ENCODE assay signal across 19 cellular contexts in the genomic region with DNA sequence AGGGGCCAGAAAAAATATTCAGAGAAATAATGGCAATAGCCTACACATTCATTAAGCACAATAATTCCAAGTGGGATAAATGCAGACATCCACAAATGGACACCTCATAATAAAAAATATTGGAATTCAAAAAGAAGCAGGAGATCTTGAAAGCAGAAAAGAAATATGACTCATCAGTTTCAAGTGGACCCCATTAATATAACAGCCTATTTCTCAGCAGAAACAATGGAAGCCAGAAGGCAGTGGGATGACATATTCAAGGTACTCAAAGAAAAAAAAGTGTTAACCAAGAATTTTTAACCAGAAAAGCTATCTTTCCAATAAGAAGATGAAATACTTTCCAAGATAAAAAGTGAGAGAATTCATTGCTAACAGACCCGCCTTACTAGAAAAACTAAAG. TPM values are rescaled to one million over a fixed set of nuclear protein-coding genes. Genes with fewer than 3 reads are reported as not detected.
DNase-seq lines count a peak whose midpoint lies in the region; ATAC-seq and TF ChIP-seq lines count a peak whose summit lies in the region.
"Had no signal": no experiment of that assay in that cellular context is flagged by ENCODE, and none has a peak within 500 bp of the region (broad histone marks: within the 10 kb centered on the region; RNA-seq: fewer than 3 reads in every experiment).

No MANE protein-coding gene starts in this region.

- H3K4me1 ChIP-seq in HEK293 (ENCODE audit: control insufficient read depth, insufficient read depth, low read length), result no peaks in the 10 kb centered on the region
- H3K4me1 ChIP-seq: HAP-1 had no signal

- H3K27me3 Mint-ChIP-seq in WTC11 (ENCODE audit: low read depth), result peaks cover 11% of the 10 kb centered on the region

- H3K36me3 ChIP-seq in HEK293 (ENCODE audit: control insufficient read depth in 2 of 2, insufficient read depth in 1 of 2, low read length in 2 of 2), result no peaks in the 10 kb centered on the region
- H3K36me3 ChIP-seq: HAP-1 had no signal

- POLR2A ChIA-PET in HEK293 (lab: Yijun Ruan, JAX) (no interaction called here), WTC11 (lab: Charles Lee) (no interaction called here)

- H3K9me3 Mint-ChIP-seq in WTC11, result peaks cover 18% of the 10 kb centered on the region

- DNase-seq in DMS53 (lab: John Stamatoyannopoulos, UW), result peak; percentile 24
- DNase-seq in DMS53 treated with DMSO at 0.1 percent for 48 hours (lab: John Stamatoyannopoulos, UW; ENCODE audit: unreplicated experiment), result no peak
- no peak for DNase-seq in WTC11 (ENCODE audit: low spot score)
- no peak for DNase-seq in NCI-H774 (lab: John Stamatoyannopoulos, UW)
- no peak for DNase-seq in SIG-M5 treated with dmso at 0.1 percent for 504 hours (lab: John Stamatoyannopoulos, UW; ENCODE audit: unreplicated experiment)
- DNase-seq: C1 segment of cervical spinal cord; Calu3; CD4-positive, alpha-beta memory T cell; COR-L47; DMS79; EL; GDM1 had no signal

- H3K9me3 ChIP-seq in HEK293 (ENCODE audit: control insufficient read depth, insufficient read depth, low read depth, low read length), result no peaks in the 10 kb centered on the region
- H3K9me3 ChIP-seq: HAP-1 had no signal

- H3K4me3 Mint-ChIP-seq in WTC11, result no peak overlapping the region
- H3K4me3 Mint-ChIP-seq: CD4-positive, alpha-beta memory T cell; GM23338 had no signal

- no peak overlapping the region for H3K27ac Mint-ChIP-seq in WTC11
- H3K27ac Mint-ChIP-seq: GM23338 had no signal

- ATAC-seq in WTC11, result no peak
- ATAC-seq in HG03045 (IDR thresholded peaks at IDR 0.05; ENCODE audit: unreplicated experiment), result no peak
- ATAC-seq: GM12878, GM23338 had no signal

- H3K27ac ChIP-seq in HEK293 (ENCODE audit: extremely low read depth, low read depth, low read length), result no peak overlapping the region
- H3K27ac ChIP-seq: 22Rv1 had no signal

- no peaks in the 10 kb centered on the region for H3K4me1 Mint-ChIP-seq in WTC11
- H3K4me1 Mint-ChIP-seq: CD4-positive, alpha-beta memory T cell; GM23338 had no signal

- TF ChIP-seq CTCF in HEK293 (tag by site-specific recombination; IDR thresholded peaks at IDR 0.05) (no peak), WTC11 (IDR thresholded peaks at IDR 0.05) (no peak)

- H3K36me3 Mint-ChIP-seq in WTC11, result peaks cover 7% of the 10 kb centered on the region; the same call in 1 of the 2 replicates

- H3K4me3 ChIP-seq in HEK293 (ENCODE audit: low read depth, low read length), result no peak overlapping the region
- H3K4me3 ChIP-seq: GM12878, GM23338, HAP-1 had no signal

- CTCF ChIA-PET in HEK293 (lab: Yijun Ruan, JAX) (interaction anchor here (0.6 to 1.4 kb wide), 2 partner anchors 61 to 65 kb away, joined by 3 read pairs; no protein-coding TSS in a partner anchor), WTC11 (lab: Charles Lee) (no interaction called here)

TF ChIP-seq in HEK293, 187 proteins besides CTCF, POLR2A, EP300 and RAD21 (continues in another document):
- TF ChIP-seq, protein P1, sequence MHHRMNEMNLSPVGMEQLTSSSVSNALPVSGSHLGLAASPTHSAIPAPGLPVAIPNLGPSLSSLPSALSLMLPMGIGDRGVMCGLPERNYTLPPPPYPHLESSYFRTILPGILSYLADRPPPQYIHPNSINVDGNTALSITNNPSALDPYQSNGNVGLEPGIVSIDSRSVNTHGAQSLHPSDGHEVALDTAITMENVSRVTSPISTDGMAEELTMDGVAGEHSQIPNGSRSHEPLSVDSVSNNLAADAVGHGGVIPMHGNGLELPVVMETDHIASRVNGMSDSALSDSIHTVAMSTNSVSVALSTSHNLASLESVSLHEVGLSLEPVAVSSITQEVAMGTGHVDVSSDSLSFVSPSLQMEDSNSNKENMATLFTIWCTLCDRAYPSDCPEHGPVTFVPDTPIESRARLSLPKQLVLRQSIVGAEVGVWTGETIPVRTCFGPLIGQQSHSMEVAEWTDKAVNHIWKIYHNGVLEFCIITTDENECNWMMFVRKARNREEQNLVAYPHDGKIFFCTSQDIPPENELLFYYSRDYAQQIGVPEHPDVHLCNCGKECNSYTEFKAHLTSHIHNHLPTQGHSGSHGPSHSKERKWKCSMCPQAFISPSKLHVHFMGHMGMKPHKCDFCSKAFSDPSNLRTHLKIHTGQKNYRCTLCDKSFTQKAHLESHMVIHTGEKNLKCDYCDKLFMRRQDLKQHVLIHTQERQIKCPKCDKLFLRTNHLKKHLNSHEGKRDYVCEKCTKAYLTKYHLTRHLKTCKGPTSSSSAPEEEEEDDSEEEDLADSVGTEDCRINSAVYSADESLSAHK (tag by site-specific recombination; IDR thresholded peaks at IDR 0.05), result 0 out of 2 replicates have a peak, but pooled peaks have one; percentile 28
- TF ChIP-seq IKZF3 (tag by site-specific recombination; IDR thresholded peaks at IDR 0.05) (no peak), ZNF394 (tag by site-specific recombination; IDR thresholded peaks at IDR 0.05; ENCODE audit: borderline replicate concordance) (no peak)
- TF ChIP-seq, protein P2, sequence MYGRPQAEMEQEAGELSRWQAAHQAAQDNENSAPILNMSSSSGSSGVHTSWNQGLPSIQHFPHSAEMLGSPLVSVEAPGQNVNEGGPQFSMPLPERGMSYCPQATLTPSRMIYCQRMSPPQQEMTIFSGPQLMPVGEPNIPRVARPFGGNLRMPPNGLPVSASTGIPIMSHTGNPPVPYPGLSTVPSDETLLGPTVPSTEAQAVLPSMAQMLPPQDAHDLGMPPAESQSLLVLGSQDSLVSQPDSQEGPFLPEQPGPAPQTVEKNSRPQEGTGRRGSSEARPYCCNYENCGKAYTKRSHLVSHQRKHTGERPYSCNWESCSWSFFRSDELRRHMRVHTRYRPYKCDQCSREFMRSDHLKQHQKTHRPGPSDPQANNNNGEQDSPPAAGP (tag by site-specific recombination; IDR thresholded peaks at IDR 0.05), result no peak

TF ChIP-seq in WTC11, 78 proteins besides CTCF, POLR2A, EP300 and RAD21:
- TF ChIP-seq ZNF317 (CRISPR knock-in tag; IDR thresholded peaks at IDR 0.05; ENCODE audit: borderline replicate concordance, low read depth) (peak; percentile 92), NFATC4 (CRISPR knock-in tag; IDR thresholded peaks at IDR 0.05) (no peak)

RNA-seq across cellular contexts. Expression of a gene that starts 48.4 kb away (rescaled TPM):
- total RNA-seq in WTC11 (2021), result 0.32 to 0.53 TPM (median 0.48 TPM) in 3 replicates
- total RNA-seq: A673; Calu3; CD4-positive, alpha-beta memory T cell; GM12878 had no signal

RNA-seq across cellular contexts. Expression of a gene that starts 48.7 kb away (rescaled TPM):
- total RNA-seq in WTC11 (2021), result 6.7 to 10.3 TPM (median 8.4 TPM) in 3 replicates
- total RNA-seq: A673; CD4-positive, alpha-beta memory T cell had no signal
